In the genomic region with DNA sequence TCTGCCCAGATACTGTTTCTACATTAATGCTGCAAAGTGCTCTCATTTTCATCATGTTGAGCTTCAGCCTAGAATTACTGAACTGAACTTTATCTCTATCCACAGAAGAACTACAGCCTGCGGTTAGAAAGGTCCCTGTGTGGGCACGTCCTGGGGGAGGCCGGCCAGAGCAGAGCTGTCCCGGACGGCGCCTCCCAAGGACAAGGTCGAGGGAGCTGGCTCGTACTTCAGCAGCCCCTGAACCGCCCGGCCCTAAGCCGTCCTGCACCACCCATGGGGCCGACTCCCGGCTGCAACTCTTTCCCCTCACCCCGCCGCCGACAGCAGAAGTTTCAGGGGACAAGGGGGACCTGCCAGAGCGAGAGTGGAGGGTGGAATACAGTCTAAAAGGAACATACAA, we compare ENCODE assay signal across 2 cellular contexts. TPM values are rescaled to one million over a fixed set of nuclear protein-coding genes. Genes with fewer than 3 reads are reported as not detected.
"Had no signal": no experiment of that assay in that cellular context is flagged by ENCODE, and none has a peak within 500 bp of the region (broad histone marks: within the 10 kb centered on the region; RNA-seq: fewer than 3 reads in every experiment).

No MANE protein-coding gene starts in this region.

RNA-seq across cellular contexts. Expression of a gene that starts 54.4 kb away (rescaled TPM):
- total RNA-seq: GM23248 had no signal
- polyA plus RNA-seq: GM23248 had no signal

RNA-seq across cellular contexts. Expression of a gene that starts 54.5 kb away (rescaled TPM):
- total RNA-seq: GM23248, H1 had no signal
- polyA plus RNA-seq: GM23248 had no signal
